Comparison of ENCODE assay signal across 15 cellular contexts in the genomic region with DNA sequence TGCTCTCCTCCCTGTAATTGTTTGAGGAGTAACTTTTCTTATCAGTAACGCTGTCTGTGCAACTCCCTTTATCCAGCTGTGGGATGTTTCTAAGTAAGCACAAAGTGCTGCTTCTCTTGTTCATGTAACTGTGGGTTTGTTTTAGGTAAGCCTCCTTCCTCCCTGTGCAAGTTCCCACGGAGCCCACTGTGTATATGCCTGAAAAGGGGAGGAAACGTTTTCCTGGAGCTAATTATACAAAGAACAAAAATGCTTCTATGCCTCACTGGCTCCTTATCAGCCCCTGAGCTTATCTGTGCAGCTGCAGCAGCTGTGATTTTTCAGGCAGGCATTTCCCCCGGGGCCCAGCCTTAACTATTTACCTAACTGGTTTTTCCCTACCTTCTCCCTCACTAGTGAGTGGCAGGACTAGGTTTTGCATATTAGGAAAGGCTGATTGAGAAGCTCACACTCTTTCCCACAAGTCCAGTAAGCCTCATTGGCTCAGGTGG.
A peak's percentile ranks its signal among the peaks of the same experiment; 100 is the strongest.
DNase-seq lines count a peak whose midpoint lies in the region; ATAC-seq, FAIRE-seq and TF ChIP-seq lines count a peak whose summit lies in the region.
"Had no signal": no experiment of that assay in that cellular context is flagged by ENCODE, and none has a peak within 500 bp of the region (broad histone marks: within the 10 kb centered on the region; RNA-seq: fewer than 3 reads in every experiment).

No MANE protein-coding gene starts in this region.

- CTCF ChIA-PET in endothelial cell of umbilical vein (lab: Charles Lee), result interaction anchor here (0.7 to 1.9 kb wide), 11 partner anchors 9 to 325 kb away, joined by 3 to 7 read pairs (median 3); no protein-coding TSS in a partner anchor
- CTCF ChIA-PET in CD4-positive, alpha-beta memory T cell (lab: Charles Lee; ENCODE audit: partially characterized antibody), result no interaction called here

- peak overlapping the region; percentile 33 for H3K4me2 ChIP-seq in endothelial cell of umbilical vein (ENCODE audit: insufficient read depth, low read length)
- peak overlapping the region; percentile 40 for H3K4me2 ChIP-seq in trophoblast cell (ENCODE audit: low read length)

- no TSS peak for BruUV-seq in endothelial cell of umbilical vein (replicated peaks; lab: Mats Ljungman, UMichigan)

- no peaks in the 10 kb centered on the region for H3K36me3 Mint-ChIP-seq in CD4-positive, alpha-beta memory T cell
- H3K36me3 Mint-ChIP-seq: activated naive CD8-positive, alpha-beta T cell treated with anti-CD3 and anti-CD28 coated beads, Interleukin-2, amount 10 ng/mL, durations not matched to agents 7 days and 5 days had no signal

- H3K27ac ChIP-seq in endothelial cell of umbilical vein (ENCODE audit: insufficient read depth, low read depth, low read length) (peak overlapping the region; percentile 41), trophoblast cell (ENCODE audit: low read depth, low read length) (peak overlapping the region; percentile 59)
- H3K27ac ChIP-seq in CD4-positive, alpha-beta memory T cell (ENCODE audit: low read depth, low read length), result no peak overlapping the region
- H3K27ac ChIP-seq: Peyer's patch had no signal

- H2BK5ac ChIP-seq in trophoblast cell (ENCODE audit: low read depth, low read length, poor library complexity), result peak overlapping the region; percentile 11

- H3K9me3 ChIP-seq in endothelial cell of umbilical vein (replicated peaks; ENCODE audit: control insufficient read depth, insufficient read depth, low read length), result no peaks in the 10 kb centered on the region
- no peaks in the 10 kb centered on the region for H3K9me3 ChIP-seq in trophoblast cell (ENCODE audit: insufficient read depth, low read depth, low read length)
- no peaks in the 10 kb centered on the region for H3K9me3 ChIP-seq in CD4-positive, alpha-beta memory T cell (ENCODE audit: control insufficient read depth in 1 of 2, low read length in 2 of 2)

- no peaks in the 10 kb centered on the region for H3K27me3 Mint-ChIP-seq in CD4-positive, alpha-beta memory T cell
- H3K27me3 Mint-ChIP-seq: activated naive CD8-positive, alpha-beta T cell treated with anti-CD3 and anti-CD28 coated beads, Interleukin-2, amount 10 ng/mL, durations not matched to agents 7 days and 5 days; IgD-negative memory B cell had no signal

- H3K4me3 Mint-ChIP-seq in CD4-positive, alpha-beta memory T cell, result no peak overlapping the region
- H3K4me3 Mint-ChIP-seq: activated naive CD8-positive, alpha-beta T cell treated with anti-CD3 and anti-CD28 coated beads, Interleukin-2, amount 10 ng/mL, durations not matched to agents 7 days and 5 days; IgD-negative memory B cell; T-helper 2 cell treated with Interferon-gamma antibody and Interleukin-4, amounts not matched to agents 5 μg/mL and 100 μg/mL, for 36 hours had no signal

- TF ChIP-seq CTCF in endothelial cell of umbilical vein (IDR thresholded peaks at IDR 0.05; ENCODE audit: extremely low read depth in 1 of 2, insufficient read depth in 1 of 2, low read depth in 1 of 2, low read length in 2 of 2), result no peak

- no peak for FAIRE-seq in endothelial cell of umbilical vein (lab: Jason Lieb, UNC)

- WGBS in trophoblast cell (ENCODE audit: extremely low coverage, insufficient coverage, insufficient read length), result no CpG with 5 or more reads among the region's 4 CpGs

- no peak overlapping the region for H2AK5ac ChIP-seq in trophoblast cell (ENCODE audit: low read length)

- no peaks in the 10 kb centered on the region for H3K27me3 ChIP-seq in endothelial cell of umbilical vein (ENCODE audit: control insufficient read depth in 2 of 2, insufficient read depth in 2 of 2, low read length in 2 of 2)
- H3K27me3 ChIP-seq in trophoblast cell (ENCODE audit: insufficient read depth, low read length), result no peaks in the 10 kb centered on the region
- no peaks in the 10 kb centered on the region for H3K27me3 ChIP-seq in CD4-positive, alpha-beta memory T cell (ENCODE audit: insufficient read depth, low read length)
- H3K27me3 ChIP-seq: dorsolateral prefrontal cortex, Peyer's patch had no signal

- no peaks in the 10 kb centered on the region for H4K20me1 ChIP-seq in endothelial cell of umbilical vein (replicated peaks; ENCODE audit: control insufficient read depth, extremely low read depth, insufficient read depth, low read length)

- intact Hi-C loops in endothelial cell of umbilical vein (cut with micrococcal nuclease), result loop anchor here (5.0 kb wide), 3 partner anchors 66 to 549 kb away; no protein-coding TSS in a partner anchor
- intact Hi-C loops in CD4-positive, alpha-beta memory T cell (cut with micrococcal nuclease), result no loop called here

- no peak overlapping the region for H4K12ac ChIP-seq in trophoblast cell (ENCODE audit: low read depth, low read length)

- no peaks in the 10 kb centered on the region for H3K9me1 ChIP-seq in endothelial cell of umbilical vein (replicated peaks; ENCODE audit: control insufficient read depth, extremely low read depth, insufficient read depth, low read length)

- no peak overlapping the region for H3K27ac Mint-ChIP-seq in CD4-positive, alpha-beta memory T cell
- H3K27ac Mint-ChIP-seq: activated naive CD8-positive, alpha-beta T cell treated with anti-CD3 and anti-CD28 coated beads, Interleukin-2, amount 10 ng/mL, durations not matched to agents 7 days and 5 days; IgD-negative memory B cell; T-helper 2 cell treated with Interferon-gamma antibody and Interleukin-4, amounts not matched to agents 5 μg/mL and 100 μg/mL, for 36 hours had no signal

- no peak overlapping the region for H3K9ac ChIP-seq in endothelial cell of umbilical vein (replicated peaks; ENCODE audit: extremely low read depth, insufficient read depth, low read length)
- no peak overlapping the region for H3K9ac ChIP-seq in trophoblast cell (ENCODE audit: low read length)

- H2AFZ ChIP-seq in endothelial cell of umbilical vein (ENCODE audit: low read depth, low read length), result peak overlapping the region; percentile 71
- H2AFZ ChIP-seq in trophoblast cell (ENCODE audit: insufficient read depth, low read length, poor library complexity), result no peak overlapping the region

- POLR2A ChIA-PET in endothelial cell of umbilical vein (lab: Charles Lee), result no interaction called here
- POLR2A ChIA-PET in CD4-positive, alpha-beta memory T cell (lab: Charles Lee; ENCODE audit: partially characterized antibody), result no interaction called here

- peaks cover 16% of the 10 kb centered on the region for H3K4me1 ChIP-seq in endothelial cell of umbilical vein (ENCODE audit: control insufficient read depth, extremely low read depth, insufficient read depth, low read length)
- H3K4me1 ChIP-seq in trophoblast cell (ENCODE audit: control insufficient read depth in 1 of 2, insufficient read depth in 2 of 2, low read length in 2 of 2), result peaks cover 3 to 7% of the 10 kb centered on the region in 2 experiments
- no peaks in the 10 kb centered on the region for H3K4me1 ChIP-seq in CD4-positive, alpha-beta memory T cell (ENCODE audit: insufficient read depth, low read length)
- H3K4me1 ChIP-seq: Peyer's patch had no signal

- ATAC-seq in GM18873 (IDR thresholded peaks at IDR 0.05; ENCODE audit: low FRiP score, unreplicated experiment) (peak; percentile 41), HG03196 (IDR thresholded peaks at IDR 0.05; ENCODE audit: unreplicated experiment) (peak; percentile 34), left lobe of liver (no peak), GM18867 (IDR thresholded peaks at IDR 0.05; ENCODE audit: unreplicated experiment) (no peak)

- no peak overlapping the region for H3K14ac ChIP-seq in trophoblast cell (ENCODE audit: low read length)

- H4K8ac ChIP-seq in trophoblast cell (ENCODE audit: low read depth, low read length), result no peak overlapping the region

- peak; percentile 32 for TF ChIP-seq POLR2A in endothelial cell of umbilical vein (IDR thresholded peaks at IDR 0.05; ENCODE audit: low read depth, low read length)

- H3K23ac ChIP-seq in trophoblast cell (ENCODE audit: low read length), result no peak overlapping the region

- peaks cover 0 to 4% (median 0%) of the 10 kb centered on the region in 8 donors for H3K9me3 Mint-ChIP-seq in CD4-positive, alpha-beta memory T cell

- no peak overlapping the region for H3K4ac ChIP-seq in trophoblast cell (ENCODE audit: low read depth, low read length)

- H3K36me3 ChIP-seq in endothelial cell of umbilical vein (ENCODE audit: control insufficient read depth in 2 of 2, extremely low read depth in 1 of 2, insufficient read depth in 2 of 2, low read length in 2 of 2) (no peaks in the 10 kb centered on the region), trophoblast cell (ENCODE audit: control insufficient read depth in 1 of 2, insufficient read depth in 2 of 2, low read length in 2 of 2) (no peaks in the 10 kb centered on the region)
- H3K36me3 ChIP-seq in CD4-positive, alpha-beta memory T cell (ENCODE audit: insufficient read depth, low read length), result no peaks in the 10 kb centered on the region
- H3K36me3 ChIP-seq: Peyer's patch had no signal

- no peak overlapping the region for H2BK120ac ChIP-seq in trophoblast cell (ENCODE audit: insufficient read depth, low read length, poor library complexity)

- DNase-seq in endothelial cell of umbilical vein (ENCODE audit: low read depth, low spot score), result peak; percentile 83
- DNase-seq in trophoblast cell, result peak; percentile 93 to 94
- no peak for DNase-seq in left lobe of liver (ENCODE audit: low spot score)
- no peak for DNase-seq in CD4-positive, alpha-beta memory T cell
- DNase-seq: activated CD8-positive, alpha-beta memory T cell treated with anti-CD3 and anti-CD28 coated beads for 24 hours; activated naive CD8-positive, alpha-beta T cell treated with anti-CD3 and anti-CD28 coated beads, Interleukin-2, amount 10 ng/mL, durations not matched to agents 7 days and 5 days; DMS79; dorsolateral prefrontal cortex; NCI-H1694; Peyer's patch had no signal

- H3K4me1 Mint-ChIP-seq in CD4-positive, alpha-beta memory T cell, result no peaks in the 10 kb centered on the region
- H3K4me1 Mint-ChIP-seq: activated naive CD8-positive, alpha-beta T cell treated with anti-CD3 and anti-CD28 coated beads, Interleukin-2, amount 10 ng/mL, durations not matched to agents 7 days and 5 days; IgD-negative memory B cell had no signal

- H3K79me1 ChIP-seq in trophoblast cell (ENCODE audit: low read length), result peaks cover 4% of the 10 kb centered on the region

- no peaks in the 10 kb centered on the region for H3K79me2 ChIP-seq in endothelial cell of umbilical vein (ENCODE audit: control insufficient read depth, insufficient read depth, low read length)
- H3K79me2 ChIP-seq in trophoblast cell (ENCODE audit: control insufficient read depth, insufficient read depth, low read length, poor library complexity), result no peaks in the 10 kb centered on the region

- dilution Hi-C loops in endothelial cell of umbilical vein (cut with MboI; ENCODE audit: extremely low pct_ligation_motif_present, low sequenced_read_pairs), result no loop called here

- no peak overlapping the region for H2BK12ac ChIP-seq in trophoblast cell (ENCODE audit: low read length)

- no peak overlapping the region for H3K18ac ChIP-seq in trophoblast cell (ENCODE audit: low read length)

- no peak overlapping the region for H4K91ac ChIP-seq in trophoblast cell (ENCODE audit: low read depth, low read length)

- H3K4me3 ChIP-seq in endothelial cell of umbilical vein (replicated peaks in 1 of 3; ENCODE audit: insufficient read depth in 1 of 3, low read depth in 1 of 3, low read length in 3 of 3) (no peak overlapping the region), trophoblast cell (ENCODE audit: low read depth, low read length) (no peak overlapping the region)
- no peak overlapping the region for H3K4me3 ChIP-seq in CD4-positive, alpha-beta memory T cell (ENCODE audit: low read length in 2 of 2)
- H3K4me3 ChIP-seq: dorsolateral prefrontal cortex, Peyer's patch had no signal

Comparison
In these comparisons a context has a peak if more than half of its experiments do, and no peak if none do; other contexts are left out.
1. ATAC-seq: peak in GM18873 (single experiment) and HG03196 (single experiment); none in left lobe of liver (single experiment) and GM18867 (single experiment).
2. DNase-seq: peak in endothelial cell of umbilical vein (single experiment) and trophoblast cell (2 of 2); none in left lobe of liver (single experiment) and CD4-positive, alpha-beta memory T cell (0 of 5).